ENCODE assay signal across 11 cellular contexts in the genomic region with DNA sequence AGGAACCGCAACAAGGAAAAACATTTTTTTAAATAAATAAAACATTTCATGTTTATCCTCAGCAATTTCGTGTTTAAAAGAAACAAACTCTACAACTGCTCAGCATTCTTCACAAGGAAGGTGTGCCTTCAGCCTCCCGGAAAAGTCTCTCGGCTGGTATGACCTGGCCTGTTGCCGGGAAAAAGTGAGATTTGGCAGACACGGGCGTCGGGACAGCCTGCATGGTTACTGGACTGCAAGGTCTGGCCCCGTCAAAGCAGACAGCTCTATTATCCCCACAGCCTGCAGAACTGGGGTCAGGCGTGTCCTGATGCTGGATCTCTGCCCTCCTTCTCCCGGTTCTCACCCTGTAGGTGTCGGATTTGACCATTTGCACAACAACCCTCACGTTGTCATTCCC.
DNase-seq lines count a peak whose midpoint lies in the region; ATAC-seq and TF ChIP-seq lines count a peak whose summit lies in the region.
"Had no signal": no experiment of that assay in that cellular context is flagged by ENCODE, and none has a peak within 500 bp of the region (broad histone marks: within the 10 kb centered on the region; RNA-seq: fewer than 3 reads in every experiment).

No MANE protein-coding gene starts in this region.

- H3K4ac ChIP-seq in IMR-90 (ENCODE audit: low read depth, low read length), result no peak overlapping the region

- no TSS peak for BruUV-seq in IMR-90 (replicated peaks; lab: Mats Ljungman, UMichigan)

- no peak for TF ChIP-seq POLR2A in IMR-90 (IDR thresholded peaks at IDR 0.05; ENCODE audit: low read depth, low read length)
- no peak for TF ChIP-seq POLR2A in transverse colon (IDR thresholded peaks at IDR 0.05)

- H4K5ac ChIP-seq in IMR-90 (ENCODE audit: low read depth, low read length), result no peak overlapping the region

- H3K23ac ChIP-seq in IMR-90 (ENCODE audit: low read depth, low read length), result no peak overlapping the region

- H3K4me1 ChIP-seq in IMR-90 (ENCODE audit: control insufficient read depth, insufficient read depth, low read length) (peaks cover 5% of the 10 kb centered on the region), fibroblast of lung (ENCODE audit: control insufficient read depth, extremely low read depth, insufficient read depth, low read length) (no peaks in the 10 kb centered on the region), transverse colon (peaks cover 0 to 15% (median 4%) of the 10 kb centered on the region in 4 donors)
- H3K4me1 ChIP-seq: Caco-2 had no signal

- intact Hi-C loops in IMR-90 (cut with micrococcal nuclease) (no loop called here), transverse colon (cut with DNase I; ENCODE audit: low total_unique reads) (no loop called here)

- H3K36me3 ChIP-seq in IMR-90 (ENCODE audit: control insufficient read depth, insufficient read depth, low read length) (no peaks in the 10 kb centered on the region), fibroblast of lung (ENCODE audit: control insufficient read depth, insufficient read depth, low read length) (no peaks in the 10 kb centered on the region), transverse colon (no peaks in the 10 kb centered on the region)
- H3K36me3 ChIP-seq: gastrocnemius medialis had no signal

- no peak overlapping the region for H3K4me3 ChIP-seq in IMR-90 (ENCODE audit: insufficient read depth, low read depth, low read length)
- no peak overlapping the region for H3K4me3 ChIP-seq in fibroblast of lung (replicated peaks in 1 of 4; ENCODE audit: control extremely low read depth in 1 of 4, insufficient read depth in 1 of 4, low read depth in 3 of 4, low read length in 4 of 4)
- no peak overlapping the region for H3K4me3 ChIP-seq in transverse colon
- H3K4me3 ChIP-seq: gastrocnemius medialis had no signal

- H3K9me1 ChIP-seq in IMR-90 (ENCODE audit: insufficient read depth, low read length), result no peaks in the 10 kb centered on the region

- H4K20me1 ChIP-seq in IMR-90 (ENCODE audit: insufficient read depth, low read length), result no peaks in the 10 kb centered on the region
- H4K20me1 ChIP-seq in fibroblast of lung (ENCODE audit: control insufficient read depth, extremely low read depth, insufficient read depth, low read length), result no peaks in the 10 kb centered on the region

- H3K9me3 ChIP-seq in IMR-90 (ENCODE audit: control insufficient read depth, insufficient read depth, low read length) (peaks cover 2% of the 10 kb centered on the region; the same call in 1 of the 2 replicates), fibroblast of lung (ENCODE audit: control insufficient read depth, insufficient read depth, low read depth, low read length) (no peaks in the 10 kb centered on the region), transverse colon (no peaks in the 10 kb centered on the region)
- H3K9me3 ChIP-seq: Caco-2, gastrocnemius medialis had no signal

- no peak for TF ChIP-seq RAD21 in IMR-90 (IDR thresholded peaks at IDR 0.05; ENCODE audit: low read length)

- H3K9ac ChIP-seq in IMR-90 (ENCODE audit: low read depth, low read length) (no peak overlapping the region), fibroblast of lung (ENCODE audit: insufficient read depth, low read length) (no peak overlapping the region)

- H3K27ac ChIP-seq in IMR-90 (ENCODE audit: insufficient read depth, low read length), result no peak overlapping the region
- H3K27ac ChIP-seq in fibroblast of lung (ENCODE audit: insufficient read depth, low read length), result no peak overlapping the region
- peak overlapping the region in 1 of 4 donors; percentile 20 for H3K27ac ChIP-seq in transverse colon
- H3K27ac ChIP-seq: gastrocnemius medialis had no signal

- no peak overlapping the region for H4K91ac ChIP-seq in IMR-90 (ENCODE audit: insufficient read depth, low read depth, low read length)

- peak; percentile 53 for ATAC-seq in IMR-90 (ENCODE audit: low read depth)
- ATAC-seq in HG03469 (IDR thresholded peaks at IDR 0.05; ENCODE audit: unreplicated experiment), result no peak
- ATAC-seq in GM21737 (IDR thresholded peaks at IDR 0.05; ENCODE audit: unreplicated experiment), result no peak
- no peak for ATAC-seq in HG02763 (IDR thresholded peaks at IDR 0.05; ENCODE audit: unreplicated experiment)

- POLR2A ChIA-PET in IMR-90 (lab: Charles Lee; ENCODE audit: unreplicated experiment), result no interaction called here

- no peak overlapping the region for H2BK15ac ChIP-seq in IMR-90 (ENCODE audit: low read depth, low read length)

- TF ChIP-seq CTCF in IMR-90 (conservative IDR thresholded peaks at IDR 0.05; ENCODE audit: low read depth, low read length) (no peak), fibroblast of lung (conservative IDR thresholded peaks at IDR 0.05 in 1 of 2, IDR thresholded peaks at IDR 0.05 in 1 of 2; ENCODE audit: low read depth in 1 of 2, low read length in 2 of 2) (no peak), transverse colon (IDR thresholded peaks at IDR 0.05) (no peak)

- no peak overlapping the region for H3K18ac ChIP-seq in IMR-90 (ENCODE audit: low read depth, low read length)

- dilution Hi-C loops in IMR-90 (cut with HindIII; ENCODE audit: low sequenced_read_pairs, unreplicated experiment), result no loop called here

- no peak for DNase-seq in IMR-90
- peak in 1 of 2 donors; percentile 72 for DNase-seq in fibroblast of lung (ENCODE audit: low read depth in 2 of 2)
- DNase-seq in lung microvascular endothelial cell (ENCODE audit: low read depth in 2 of 2), result peak; percentile 6 to 23
- peak; percentile 18 for DNase-seq in transverse colon
- DNase-seq in activated CD4-positive, alpha-beta T cell treated with anti-CD3 and anti-CD28 coated beads for 48 hours, result no peak
- DNase-seq: Caco-2, NCI-H1436 had no signal

- CTCF ChIA-PET in IMR-90 (lab: Yijun Ruan, JAX), result no interaction called here

- H2AK5ac ChIP-seq in IMR-90 (ENCODE audit: low read depth, low read length), result no peak overlapping the region

- H3K56ac ChIP-seq in IMR-90 (ENCODE audit: extremely low read depth, insufficient read depth, low read length), result no peak overlapping the region

- no peak overlapping the region for H2BK5ac ChIP-seq in IMR-90 (ENCODE audit: low read depth, low read length, poor library complexity, severe bottlenecking)

- no peak overlapping the region for H2BK20ac ChIP-seq in IMR-90 (ENCODE audit: low read depth, low read length)

- 20% methylated on average over 2 of the region's 13 CpGs; no CpG with 5 or more reads in 1 of the 2 experiments for WGBS in IMR-90 (ENCODE audit: extremely low coverage in 2 of 2, insufficient read length in 1 of 2), 2 experiments
- WGBS in transverse colon (ENCODE audit: low coverage in 1 of 2), 2 donors, result 48 to 53% methylated on average over 11 to 13 of the region's 13 CpGs

- no peak overlapping the region for H2AK9ac ChIP-seq in IMR-90 (replicated peaks; ENCODE audit: low read depth, low read length, poor library complexity)

- no peak overlapping the region for H3K14ac ChIP-seq in IMR-90 (replicated peaks; ENCODE audit: low read depth, low read length)

- no peak for TF ChIP-seq EP300 in transverse colon (IDR thresholded peaks at IDR 0.05; ENCODE audit: low read depth)

- H3K79me1 ChIP-seq in IMR-90 (ENCODE audit: low read depth in 1 of 2, low read length in 2 of 2), result no peaks in the 10 kb centered on the region

- in situ Hi-C loops in IMR-90 (cut with MboI; ENCODE audit: low sequenced_read_pairs), result no loop called here
- in situ Hi-C loops in transverse colon (cut with MboI; ENCODE audit: low pct_ligation_motif_present in 1 of 4, low pct_unique_long_range_greater_than_20kb in 1 of 4, low sequenced_read_pairs in 3 of 4), result no loop called here

- H3K27me3 ChIP-seq in IMR-90 (ENCODE audit: control insufficient read depth, insufficient read depth, low read length), result no peaks in the 10 kb centered on the region; the same call in 1 of the 2 replicates
- H3K27me3 ChIP-seq in fibroblast of lung (ENCODE audit: control insufficient read depth, insufficient read depth, low read length), result no peaks in the 10 kb centered on the region
- no peaks in the 10 kb centered on the region for H3K27me3 ChIP-seq in transverse colon
- H3K27me3 ChIP-seq: gastrocnemius medialis had no signal

- peak overlapping the region; percentile 36 for H2AFZ ChIP-seq in IMR-90 (replicated peaks; ENCODE audit: low read length, poor library complexity)
- no peak overlapping the region for H2AFZ ChIP-seq in fibroblast of lung (ENCODE audit: low read length)

- H2BK120ac ChIP-seq in IMR-90 (ENCODE audit: low read depth, low read length), result no peak overlapping the region

- peak overlapping the region; percentile 62; the same call in 1 of the 2 replicates for H3K4me2 ChIP-seq in IMR-90 (ENCODE audit: low read depth, low read length)
- H3K4me2 ChIP-seq in fibroblast of lung (ENCODE audit: extremely low read depth, insufficient read depth, low read length), result peak overlapping the region; percentile 32

- no peaks in the 10 kb centered on the region for H3K79me2 ChIP-seq in fibroblast of lung (ENCODE audit: control insufficient read depth, insufficient read depth, low read length)

- H4K8ac ChIP-seq in IMR-90 (ENCODE audit: low read depth in 2 of 2, low read length in 2 of 2), result no peak overlapping the region

TF ChIP-seq in IMR-90, 13 proteins besides CTCF, POLR2A, EP300 and RAD21:
- TF ChIP-seq CHD1 (IDR thresholded peaks at IDR 0.05; ENCODE audit: low read depth, low read length) (no peak), NFE2L2 (IDR thresholded peaks at IDR 0.05; ENCODE audit: low read depth, low read length) (no peak), RFX5 (IDR thresholded peaks at IDR 0.05; ENCODE audit: low read depth, low read length) (no peak), BHLHE40 (IDR thresholded peaks at IDR 0.05; ENCODE audit: low read depth, low read length) (no peak), MAFK (IDR thresholded peaks at IDR 0.05; ENCODE audit: low read depth, low read length) (no peak)
- TF ChIP-seq, protein P1, sequence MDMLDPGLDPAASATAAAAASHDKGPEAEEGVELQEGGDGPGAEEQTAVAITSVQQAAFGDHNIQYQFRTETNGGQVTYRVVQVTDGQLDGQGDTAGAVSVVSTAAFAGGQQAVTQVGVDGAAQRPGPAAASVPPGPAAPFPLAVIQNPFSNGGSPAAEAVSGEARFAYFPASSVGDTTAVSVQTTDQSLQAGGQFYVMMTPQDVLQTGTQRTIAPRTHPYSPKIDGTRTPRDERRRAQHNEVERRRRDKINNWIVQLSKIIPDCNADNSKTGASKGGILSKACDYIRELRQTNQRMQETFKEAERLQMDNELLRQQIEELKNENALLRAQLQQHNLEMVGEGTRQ (IDR thresholded peaks at IDR 0.05; ENCODE audit: low read depth, low read length), result no peak
- TF ChIP-seq, protein P2, sequence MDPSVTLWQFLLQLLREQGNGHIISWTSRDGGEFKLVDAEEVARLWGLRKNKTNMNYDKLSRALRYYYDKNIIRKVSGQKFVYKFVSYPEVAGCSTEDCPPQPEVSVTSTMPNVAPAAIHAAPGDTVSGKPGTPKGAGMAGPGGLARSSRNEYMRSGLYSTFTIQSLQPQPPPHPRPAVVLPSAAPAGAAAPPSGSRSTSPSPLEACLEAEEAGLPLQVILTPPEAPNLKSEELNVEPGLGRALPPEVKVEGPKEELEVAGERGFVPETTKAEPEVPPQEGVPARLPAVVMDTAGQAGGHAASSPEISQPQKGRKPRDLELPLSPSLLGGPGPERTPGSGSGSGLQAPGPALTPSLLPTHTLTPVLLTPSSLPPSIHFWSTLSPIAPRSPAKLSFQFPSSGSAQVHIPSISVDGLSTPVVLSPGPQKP (IDR thresholded peaks at IDR 0.05; ENCODE audit: borderline replicate concordance, low read depth, low read length), result no peak

Comparison
In these comparisons a context has a peak if more than half of its experiments do, and no peak if none do; other contexts are left out.
1. DNase-seq: peak in lung microvascular endothelial cell (2 of 2) and transverse colon (single experiment); none in IMR-90 (single experiment) and activated CD4-positive, alpha-beta T cell treated with anti-CD3 and anti-CD28 coated beads for 48 hours (single experiment).